ENCODE assay signal across 25 cellular contexts in the genomic region with DNA sequence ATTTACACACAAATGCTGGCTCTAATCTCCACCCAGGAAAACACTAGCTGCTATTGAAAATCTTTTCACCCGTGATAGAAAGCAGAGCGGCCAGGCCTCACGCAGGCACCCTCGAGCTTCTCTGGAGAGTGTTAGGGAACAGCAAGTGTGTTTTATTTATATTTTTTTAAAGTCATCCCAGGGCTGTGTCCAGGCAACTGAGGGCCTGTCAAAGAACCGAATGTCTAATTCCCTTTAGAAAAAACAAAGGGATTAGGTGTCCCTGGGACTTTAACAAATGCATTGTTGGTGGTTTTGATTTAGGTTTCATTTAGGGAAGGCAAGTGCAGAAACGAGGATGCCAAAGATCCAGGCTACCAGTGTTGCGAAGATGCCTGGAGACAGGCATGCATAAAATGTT. TPM values are rescaled to one million over a fixed set of nuclear protein-coding genes. Genes with fewer than 3 reads are reported as not detected.
"Had no signal": no experiment of that assay in that cellular context is flagged by ENCODE, and none has a peak within 500 bp of the region (broad histone marks: within the 10 kb centered on the region; RNA-seq: fewer than 3 reads in every experiment).

No MANE protein-coding gene starts in this region.

- H3K9me3 ChIP-seq: ascending aorta, breast epithelium, mucosa of descending colon, neutrophil, ovary, prostate gland, tibial nerve had no signal

- H3K27me3 Mint-ChIP-seq: activated CD4-positive, alpha-beta T cell treated with anti-CD3 and anti-CD28 coated beads, Interleukin-2, amount 10 ng/mL, durations not matched to agents 7 days and 5 days; activated naive CD8-positive, alpha-beta T cell treated with anti-CD3 and anti-CD28 coated beads, Interleukin-2, amount 50 U/mL, for 24 hours; naive thymus-derived CD4-positive, alpha-beta T cell had no signal

- H2AFZ ChIP-seq: hepatocyte had no signal

- H3K27ac ChIP-seq: ascending aorta, breast epithelium, coronary artery, epithelial cell of prostate, foreskin keratinocyte, hepatocyte, neutrophil, ovary, prostate gland, tibial nerve had no signal

- H3K4me3 ChIP-seq: ascending aorta, breast epithelium, coronary artery, hepatocyte, mucosa of descending colon, ovary, prostate gland, tibial nerve had no signal

- H3K9me3 Mint-ChIP-seq: activated CD4-positive, alpha-beta T cell treated with anti-CD3 and anti-CD28 coated beads, Interleukin-2, amount 10 ng/mL, durations not matched to agents 7 days and 5 days; activated naive CD8-positive, alpha-beta T cell treated with anti-CD3 and anti-CD28 coated beads, Interleukin-2, amount 50 U/mL, for 24 hours; activated T-helper 1 cell treated with anti-CD3 and anti-CD28 coated beads, Interleukin-12 subunit alpha, Interleukin-12 subunit beta, Interleukin-2, Interleukin-4 antibody, amounts not matched to agents 30 ng/mL and 10 ng/mL and 1 ng/mL, durations not matched to agents 14 hours and 24 hours and 36 hours; endodermal cell; naive thymus-derived CD4-positive, alpha-beta T cell had no signal

- H3K4me2 ChIP-seq: hepatocyte had no signal

- H3K27ac Mint-ChIP-seq: activated CD4-positive, alpha-beta T cell treated with anti-CD3 and anti-CD28 coated beads, Interleukin-2, amount 10 ng/mL, durations not matched to agents 7 days and 5 days; activated CD8-positive, alpha-beta T cell treated with anti-CD3 and anti-CD28 coated beads, Interleukin-2, amount 10 ng/mL, durations not matched to agents 7 days and 5 days; activated naive CD8-positive, alpha-beta T cell treated with anti-CD3 and anti-CD28 coated beads, Interleukin-2, amount 50 U/mL, for 24 hours; activated T-helper 1 cell treated with anti-CD3 and anti-CD28 coated beads, Interleukin-12 subunit alpha, Interleukin-12 subunit beta, Interleukin-2, Interleukin-4 antibody, amounts not matched to agents 30 ng/mL and 10 ng/mL and 1 ng/mL, durations not matched to agents 14 hours and 24 hours and 36 hours; naive thymus-derived CD4-positive, alpha-beta T cell had no signal

- H3K36me3 ChIP-seq: ascending aorta, breast epithelium, neutrophil, ovary, prostate gland, tibial nerve had no signal

- H3K79me2 ChIP-seq: hepatocyte had no signal

- H3K36me3 Mint-ChIP-seq: naive thymus-derived CD4-positive, alpha-beta T cell had no signal

- H3K4me3 Mint-ChIP-seq: activated CD4-positive, alpha-beta T cell treated with anti-CD3 and anti-CD28 coated beads, Interleukin-2, amount 10 ng/mL, durations not matched to agents 7 days and 5 days; activated CD8-positive, alpha-beta T cell treated with anti-CD3 and anti-CD28 coated beads, Interleukin-2, amount 10 ng/mL, durations not matched to agents 7 days and 5 days; activated naive CD8-positive, alpha-beta T cell treated with anti-CD3 and anti-CD28 coated beads, Interleukin-2, amount 50 U/mL, for 24 hours; activated T-helper 1 cell treated with anti-CD3 and anti-CD28 coated beads, Interleukin-12 subunit alpha, Interleukin-12 subunit beta, Interleukin-2, Interleukin-4 antibody, amounts not matched to agents 30 ng/mL and 10 ng/mL and 1 ng/mL, durations not matched to agents 14 hours and 24 hours and 36 hours; endodermal cell; naive thymus-derived CD4-positive, alpha-beta T cell had no signal

- ATAC-seq: activated CD8-positive, alpha-beta T cell treated with anti-CD3 and anti-CD28 coated beads, Interleukin-2, amount 10 ng/mL, durations not matched to agents 7 days and 5 days; activated naive CD8-positive, alpha-beta T cell treated with anti-CD3 and anti-CD28 coated beads, Interleukin-2, amount 50 U/mL, for 24 hours; foreskin keratinocyte; mucosa of descending colon; naive thymus-derived CD4-positive, alpha-beta T cell; SK-N-SH treated with all-trans-retinoic acid at 6 μM for 48 hours; stimulated activated naive CD8-positive, alpha-beta T cell treated with anti-CD3 and anti-CD28 coated beads, Interleukin-15, Interleukin-2, amounts not matched to agents 100 U/mL and 50 U/mL, for 24 hours had no signal

- DNase-seq: activated CD4-positive, alpha-beta T cell treated with anti-CD3 and anti-CD28 coated beads, Interleukin-2, amount 10 ng/mL, durations not matched to agents 7 days and 5 days; activated CD8-positive, alpha-beta T cell treated with anti-CD3 and anti-CD28 coated beads, Interleukin-2, amount 10 ng/mL, durations not matched to agents 7 days and 5 days; activated gamma-delta T cell; activated naive CD4-positive, alpha-beta T cell treated with anti-CD3 and anti-CD28 coated beads, Interleukin-2, amount 50 U/mL, for 16 hours; activated naive CD8-positive, alpha-beta T cell treated with anti-CD3 and anti-CD28 coated beads, Interleukin-2, amount 50 U/mL, for 24 hours; foreskin keratinocyte; glutamatergic neuron; mucosa of descending colon; naive thymus-derived CD4-positive, alpha-beta T cell; ovary; stimulated activated CD4-positive, alpha-beta T cell treated with anti-CD3 and anti-CD28 coated beads, Interleukin-12 subunit alpha, Interleukin-12 subunit beta, amount 100 ng/mL, for 4 hours; stimulated activated CD4-positive, alpha-beta T cell treated with anti-CD3 and anti-CD28 coated beads, Interleukin-4, amount 100 ng/mL, for 4 hours; stimulated activated naive CD8-positive, alpha-beta T cell treated with anti-CD3 and anti-CD28 coated beads, Interleukin-15, Interleukin-2, amounts not matched to agents 100 U/mL and 50 U/mL, for 24 hours; substantia nigra had no signal

- H3K27me3 ChIP-seq: ascending aorta, breast epithelium, foreskin keratinocyte, hepatocyte, ovary, tibial nerve had no signal

- H3K4me1 ChIP-seq: ascending aorta, breast epithelium, foreskin keratinocyte, prostate gland, tibial nerve had no signal

RNA-seq across cellular contexts. Expression of gene SPRY4, which starts 51.2 kb away (rescaled TPM):
- polyA plus RNA-seq: naive thymus-derived CD4-positive, alpha-beta T cell had no signal
